Comparison of ENCODE assay signal across 28 cellular contexts in the genomic region with DNA sequence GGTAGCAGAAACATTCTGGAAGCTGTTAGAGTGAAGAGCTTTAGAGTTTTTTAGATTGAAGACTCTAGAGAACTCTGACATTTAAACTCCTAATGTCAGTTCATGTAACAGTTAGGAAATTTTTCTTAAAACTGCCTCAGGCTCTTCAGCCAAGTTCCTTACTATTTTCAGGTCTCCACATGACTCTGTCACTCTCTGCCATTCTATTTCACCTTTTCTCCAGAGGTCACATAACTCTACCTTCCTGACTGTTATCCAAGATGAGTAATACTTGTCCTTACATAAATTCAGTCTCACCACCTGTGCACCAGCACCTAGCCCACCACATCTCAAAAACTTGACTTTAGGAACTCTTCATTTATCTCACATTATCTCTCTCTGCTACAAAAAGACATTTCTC.
DNase-seq lines count a peak whose midpoint lies in the region; ATAC-seq, FAIRE-seq and TF ChIP-seq lines count a peak whose summit lies in the region.
"Had no signal": no experiment of that assay in that cellular context is flagged by ENCODE, and none has a peak within 500 bp of the region (broad histone marks: within the 10 kb centered on the region; RNA-seq: fewer than 3 reads in every experiment).

No MANE protein-coding gene starts in this region.

- CTCF ChIA-PET in RWPE1 (lab: Yijun Ruan, JAX): no interaction called here

- H3K27me3 Mint-ChIP-seq in effector memory CD8-positive, alpha-beta T cell: no peaks in the 10 kb centered on the region
- no peaks in the 10 kb centered on the region for H3K27me3 Mint-ChIP-seq in progenitor cell of endocrine pancreas
- H3K27me3 Mint-ChIP-seq: CD4-positive, alpha-beta memory T cell; CD4-positive, CD25-positive, alpha-beta regulatory T cell; CD8-positive, alpha-beta memory T cell had no signal

- ATAC-seq in gastrocnemius medialis: peak; percentile 50 to 69
- ATAC-seq in effector memory CD8-positive, alpha-beta T cell (replicated peaks): no peak

- H3K27me3 ChIP-seq in bronchial epithelial cell (ENCODE audit: control insufficient read depth, insufficient read depth, low read length): no peaks in the 10 kb centered on the region
- H3K27me3 ChIP-seq in gastrocnemius medialis: no peaks in the 10 kb centered on the region
- H3K27me3 ChIP-seq: BE2C, BLaER1 had no signal

- H3K36me3 Mint-ChIP-seq in effector memory CD8-positive, alpha-beta T cell (ENCODE audit: insufficient read depth): no peaks in the 10 kb centered on the region
- H3K36me3 Mint-ChIP-seq in progenitor cell of endocrine pancreas (ENCODE audit: insufficient read depth): no peaks in the 10 kb centered on the region
- H3K36me3 Mint-ChIP-seq: CD14-positive monocyte; CD4-positive, alpha-beta memory T cell; CD4-positive, CD25-positive, alpha-beta regulatory T cell; CD8-positive, alpha-beta memory T cell had no signal

- POLR2A ChIA-PET in RWPE1 (lab: Yijun Ruan, JAX; ENCODE audit: low non-redundant PET): no interaction called here

- no peak overlapping the region for H3K27ac Mint-ChIP-seq in effector memory CD8-positive, alpha-beta T cell
- H3K27ac Mint-ChIP-seq in progenitor cell of endocrine pancreas: no peak overlapping the region
- H3K27ac Mint-ChIP-seq: CD14-positive monocyte; CD4-positive, alpha-beta memory T cell; CD4-positive, CD25-positive, alpha-beta regulatory T cell; CD8-positive, alpha-beta memory T cell had no signal

- H3K36me3 ChIP-seq in bronchial epithelial cell (ENCODE audit: control insufficient read depth, insufficient read depth, low read length) (no peaks in the 10 kb centered on the region), gastrocnemius medialis (no peaks in the 10 kb centered on the region)
- H3K36me3 ChIP-seq: BE2C, BLaER1 had no signal

- H3K27ac ChIP-seq in RWPE1: no peak overlapping the region
- H3K27ac ChIP-seq in gastrocnemius medialis: no peak overlapping the region
- H3K27ac ChIP-seq: BLaER1 had no signal

- H3K9me3 Mint-ChIP-seq in effector memory CD8-positive, alpha-beta T cell: peaks cover 13 to 31% of the 10 kb centered on the region in 2 donors
- no peaks in the 10 kb centered on the region for H3K9me3 Mint-ChIP-seq in progenitor cell of endocrine pancreas (ENCODE audit: low read depth)

- no peak for TF ChIP-seq CTCF in RWPE1 (conservative IDR thresholded peaks at IDR 0.05; ENCODE audit: low read depth)
- TF ChIP-seq CTCF in bronchial epithelial cell (IDR thresholded peaks at IDR 0.05; ENCODE audit: insufficient read depth, low read length, severe bottlenecking): no peak
- TF ChIP-seq CTCF in gastrocnemius medialis (IDR thresholded peaks at IDR 0.05 in 4 of 5, conservative IDR thresholded peaks at IDR 0.05 in 1 of 5): no peak
- no peak for TF ChIP-seq CTCF in progenitor cell of endocrine pancreas (IDR thresholded peaks at IDR 0.05; ENCODE audit: unreplicated experiment)

- DNase-seq in M059J (ENCODE audit: low read depth): peak; percentile 10
- DNase-seq in RWPE1 (ENCODE audit: low spot score): peak; percentile 3
- peak; percentile 33 for DNase-seq in bronchial epithelial cell (ENCODE audit: low read depth)
- no peak for DNase-seq in gastrocnemius medialis
- no peak for DNase-seq in effector memory CD8-positive, alpha-beta T cell
- no peak for DNase-seq in SIG-M5 (lab: John Stamatoyannopoulos, UW)
- no peak for DNase-seq in stimulated activated CD4-positive, alpha-beta T cell treated with anti-CD3 and anti-CD28 coated beads, Interleukin-1b, Interleukin-23, amount 100 ng/mL, for 48 hours
- no peak for DNase-seq in progenitor cell of endocrine pancreas (ENCODE audit: low spot score, unreplicated experiment)
- DNase-seq: 8988T; ACHN; BE2C; C1 segment of cervical spinal cord; CD4-positive, alpha-beta memory T cell; CD4-positive, CD25-positive, alpha-beta regulatory T cell; CD8-positive, alpha-beta memory T cell; COR-L47; DMS 273 treated with DMSO at 0.1 percent for 48 hours; DMS153; DMS53; DMS79; DND-41; EL; GF-D8 had no signal

- no peak overlapping the region for H3K4me3 ChIP-seq in bronchial epithelial cell (ENCODE audit: low read depth, low read length)
- no peak overlapping the region for H3K4me3 ChIP-seq in gastrocnemius medialis
- H3K4me3 ChIP-seq: BLaER1 had no signal

- no peaks in the 10 kb centered on the region for H3K4me1 Mint-ChIP-seq in effector memory CD8-positive, alpha-beta T cell (ENCODE audit: low read depth in 2 of 2)
- no peaks in the 10 kb centered on the region for H3K4me1 Mint-ChIP-seq in progenitor cell of endocrine pancreas (ENCODE audit: low read depth)
- H3K4me1 Mint-ChIP-seq: CD14-positive monocyte; CD4-positive, alpha-beta memory T cell; CD4-positive, CD25-positive, alpha-beta regulatory T cell; CD8-positive, alpha-beta memory T cell had no signal

- no peaks in the 10 kb centered on the region for H3K9me3 ChIP-seq in gastrocnemius medialis
- H3K9me3 ChIP-seq: BE2C, BLaER1 had no signal

- in situ Hi-C loops in gastrocnemius medialis (cut with MboI; ENCODE audit: low sequenced_read_pairs in 4 of 4): no loop called here

- no peak for TF ChIP-seq POLR2A in gastrocnemius medialis (IDR thresholded peaks at IDR 0.05)

- no peak overlapping the region for H3K4me3 Mint-ChIP-seq in effector memory CD8-positive, alpha-beta T cell
- H3K4me3 Mint-ChIP-seq in progenitor cell of endocrine pancreas (ENCODE audit: low read depth): no peak overlapping the region
- H3K4me3 Mint-ChIP-seq: CD14-positive monocyte; CD4-positive, alpha-beta memory T cell; CD4-positive, CD25-positive, alpha-beta regulatory T cell; CD8-positive, alpha-beta memory T cell had no signal

- no peak for FAIRE-seq in bronchial epithelial cell (lab: Jason Lieb, UNC)
- FAIRE-seq: A204.1, GM12891, GM19239 had no signal

- intact Hi-C loops in gastrocnemius medialis (cut with DNase I; ENCODE audit: low total_unique reads): no loop called here

- H3K4me1 ChIP-seq in gastrocnemius medialis: peaks cover 0 to 17% of the 10 kb centered on the region in 2 donors
- H3K4me1 ChIP-seq: BE2C, BLaER1 had no signal

Comparison
In these comparisons a context has a peak if more than half of its experiments do, and no peak if none do; other contexts are left out.
1. DNase-seq: peak in M059J (single experiment), RWPE1 (single experiment) and bronchial epithelial cell (single experiment); none in gastrocnemius medialis (0 of 2), effector memory CD8-positive, alpha-beta T cell (0 of 3), SIG-M5 (single experiment), stimulated activated CD4-positive, alpha-beta T cell treated with anti-CD3 and anti-CD28 coated beads, Interleukin-1b, Interleukin-23, amount 100 ng/mL, for 48 hours (single experiment) and progenitor cell of endocrine pancreas (single experiment).